ENCODE assay signal across 8 cellular contexts in genomic region chr15:83205725-83206324, GRCh38. TPM values are rescaled to one million over a fixed set of nuclear protein-coding genes. Genes with fewer than 3 reads are reported as not detected.
DNase-seq lines count a peak whose midpoint lies in the region; ATAC-seq and TF ChIP-seq lines count a peak whose summit lies in the region.

No MANE protein-coding gene starts in this region.

- H3K9me3 Mint-ChIP-seq in activated T-cell treated with anti-CD3 and anti-CD28 coated beads, Interleukin-2, amount 50 U/mL, for 4 hours = no peaks in the 10 kb centered on the region
- H3K9me3 Mint-ChIP-seq in activated CD4-positive, alpha-beta memory T cell treated with anti-CD3 and anti-CD28 coated beads, Interleukin-2, amount 10 ng/mL, durations not matched to agents 7 days and 5 days = no peaks in the 10 kb centered on the region
- H3K9me3 Mint-ChIP-seq in stimulated activated naive CD8-positive, alpha-beta T cell treated with anti-CD3 and anti-CD28 coated beads, Interleukin-15, amount 100 ng/mL, for 72 hours = no peaks in the 10 kb centered on the region

- H3K36me3 Mint-ChIP-seq in activated T-cell treated with anti-CD3 and anti-CD28 coated beads, Interleukin-2, amount 50 U/mL, for 4 hours (ENCODE audit: insufficient read depth) = no peaks in the 10 kb centered on the region
- peaks cover 3% of the 10 kb centered on the region for H3K36me3 Mint-ChIP-seq in activated CD4-positive, alpha-beta memory T cell treated with anti-CD3 and anti-CD28 coated beads, Interleukin-2, amount 10 ng/mL, durations not matched to agents 7 days and 5 days (ENCODE audit: low read depth)

- H3K9me3 ChIP-seq in hepatocyte (ENCODE audit: low read depth) = no peaks in the 10 kb centered on the region

- H3K27ac Mint-ChIP-seq in activated CD4-positive, alpha-beta memory T cell treated with anti-CD3 and anti-CD28 coated beads, Interleukin-2, amount 10 ng/mL, durations not matched to agents 7 days and 5 days = no peak overlapping the region
- H3K27ac Mint-ChIP-seq in stimulated activated naive CD8-positive, alpha-beta T cell treated with anti-CD3 and anti-CD28 coated beads, Interleukin-15, amount 100 ng/mL, for 72 hours = peak overlapping the region in 1 of 2 donors; percentile 93

- CTCF ChIA-PET in activated CD4-positive, alpha-beta memory T cell treated with anti-CD3 and anti-CD28 coated beads, Interleukin-2, amount 10 ng/mL, durations not matched to agents 7 days and 5 days (lab: Charles Lee) = no interaction called here

- no peak for ATAC-seq in activated T-cell treated with anti-CD3 and anti-CD28 coated beads, Interleukin-2, amount 50 U/mL, for 4 hours
- no peak for ATAC-seq in stimulated activated naive CD8-positive, alpha-beta T cell treated with anti-CD3 and anti-CD28 coated beads, Interleukin-15, amount 100 ng/mL, for 72 hours
- ATAC-seq in HG03378 (IDR thresholded peaks at IDR 0.05; ENCODE audit: unreplicated experiment) (no peak), GM18520 (IDR thresholded peaks at IDR 0.05; ENCODE audit: unreplicated experiment) (no peak)

- H3K79me2 ChIP-seq in hepatocyte = peaks cover 60% of the 10 kb centered on the region

- 54% methylated on average over 4 of the region's 4 CpGs for WGBS in hepatocyte (ENCODE audit: low lambda C conversion rate, missing lambda C conversion rate)

- H3K4me3 Mint-ChIP-seq in activated T-cell treated with anti-CD3 and anti-CD28 coated beads, Interleukin-2, amount 50 U/mL, for 4 hours = peak overlapping the region; percentile 80
- peak overlapping the region; percentile 84 for H3K4me3 Mint-ChIP-seq in activated CD4-positive, alpha-beta memory T cell treated with anti-CD3 and anti-CD28 coated beads, Interleukin-2, amount 10 ng/mL, durations not matched to agents 7 days and 5 days
- H3K4me3 Mint-ChIP-seq in stimulated activated naive CD8-positive, alpha-beta T cell treated with anti-CD3 and anti-CD28 coated beads, Interleukin-15, amount 100 ng/mL, for 72 hours = peak overlapping the region; percentile 90 to 94

- H3K9me2 ChIP-seq in hepatocyte (replicated peaks; ENCODE audit: insufficient read depth) = no peaks in the 10 kb centered on the region

- DNase-seq in activated T-cell treated with anti-CD3 and anti-CD28 coated beads, Interleukin-2, amount 50 U/mL, for 4 hours = no peak
- no peak for DNase-seq in activated T-cell treated with anti-CD3 and anti-CD28 coated beads, Interleukin-2, amount 50 U/mL, for 1 hour
- DNase-seq in activated CD4-positive, alpha-beta memory T cell treated with anti-CD3 and anti-CD28 coated beads, Interleukin-2, amount 10 ng/mL, durations not matched to agents 7 days and 5 days = no peak
- DNase-seq in hepatocyte (ENCODE audit: low spot score) (no peak), UCSD-AML1 (lab: John Stamatoyannopoulos, UW; ENCODE audit: unreplicated experiment) (no peak)
- no peak for DNase-seq in stimulated activated naive CD8-positive, alpha-beta T cell treated with anti-CD3 and anti-CD28 coated beads, Interleukin-15, amount 100 ng/mL, for 72 hours

- H3K4me2 ChIP-seq in hepatocyte = peak overlapping the region; percentile 81

- peaks cover 12% of the 10 kb centered on the region for H3K4me1 ChIP-seq in hepatocyte (ENCODE audit: insufficient read depth)

- peaks cover 18% of the 10 kb centered on the region for H3K4me1 Mint-ChIP-seq in activated T-cell treated with anti-CD3 and anti-CD28 coated beads, Interleukin-2, amount 50 U/mL, for 4 hours (ENCODE audit: low read depth)
- H3K4me1 Mint-ChIP-seq in activated CD4-positive, alpha-beta memory T cell treated with anti-CD3 and anti-CD28 coated beads, Interleukin-2, amount 10 ng/mL, durations not matched to agents 7 days and 5 days = peaks cover 19% of the 10 kb centered on the region
- H3K4me1 Mint-ChIP-seq in stimulated activated naive CD8-positive, alpha-beta T cell treated with anti-CD3 and anti-CD28 coated beads, Interleukin-15, amount 100 ng/mL, for 72 hours = peaks cover 16% of the 10 kb centered on the region

- POLR2A ChIA-PET in activated CD4-positive, alpha-beta memory T cell treated with anti-CD3 and anti-CD28 coated beads, Interleukin-2, amount 10 ng/mL, durations not matched to agents 7 days and 5 days (lab: Charles Lee) = interaction anchor here (0.9 kb wide), 1 partner anchor 98 kb away, joined by 3 read pairs; the partner anchor contains the start of gene TM6SF1

- TF ChIP-seq CTCF in hepatocyte (IDR thresholded peaks at IDR 0.05; ENCODE audit: poor library complexity) = no peak

- no peaks in the 10 kb centered on the region for H3K27me3 ChIP-seq in hepatocyte

- no peak overlapping the region for H2AFZ ChIP-seq in hepatocyte

- no peaks in the 10 kb centered on the region for H3K36me3 ChIP-seq in hepatocyte (replicated peaks; ENCODE audit: insufficient read depth, low read depth)

- H3K4me3 ChIP-seq in hepatocyte = peak overlapping the region; percentile 95

- H3K27ac ChIP-seq in hepatocyte = peak overlapping the region; percentile 94

- H3K27me3 Mint-ChIP-seq in activated T-cell treated with anti-CD3 and anti-CD28 coated beads, Interleukin-2, amount 50 U/mL, for 4 hours (ENCODE audit: low read depth) = peaks cover 19% of the 10 kb centered on the region
- H3K27me3 Mint-ChIP-seq in activated CD4-positive, alpha-beta memory T cell treated with anti-CD3 and anti-CD28 coated beads, Interleukin-2, amount 10 ng/mL, durations not matched to agents 7 days and 5 days = peaks cover 26% of the 10 kb centered on the region
- H3K27me3 Mint-ChIP-seq in stimulated activated naive CD8-positive, alpha-beta T cell treated with anti-CD3 and anti-CD28 coated beads, Interleukin-15, amount 100 ng/mL, for 72 hours = peaks cover 51% of the 10 kb centered on the region

- H4K20me1 ChIP-seq in hepatocyte (ENCODE audit: insufficient read depth, poor library complexity, severe bottlenecking) = peaks cover 12% of the 10 kb centered on the region

RNA-seq across cellular contexts. Expression of gene HDGFL3, which starts 1.8 kb away (rescaled TPM):
- total RNA-seq in activated T-cell treated with anti-CD3 and anti-CD28 coated beads, Interleukin-2, amount 50 U/mL, for 4 hours = 10 to 100 TPM in 1 of 3 donors, 1 to 10 TPM in 2; 3.4 to 10.9 (median 3.9) TPM
- 10 to 100 TPM; 20.5 to 23.3 TPM for total RNA-seq in activated CD4-positive, alpha-beta memory T cell treated with anti-CD3 and anti-CD28 coated beads, Interleukin-2, amount 10 ng/mL, durations not matched to agents 7 days and 5 days
- total RNA-seq in hepatocyte = 35.7 and 50.6 TPM in 2 replicates
- 26.6 and 31.3 TPM in 2 replicates for polyA plus RNA-seq in hepatocyte
